ENCODE assay signal across 19 cellular contexts in genomic region chr10:70960783-70961570, GRCh38.
DNase-seq lines count a peak whose midpoint lies in the region; ATAC-seq, FAIRE-seq and TF ChIP-seq lines count a peak whose summit lies in the region.
"Had no signal": no experiment of that assay in that cellular context is flagged by ENCODE, and none has a peak within 500 bp of the region (broad histone marks: within the 10 kb centered on the region; RNA-seq: fewer than 3 reads in every experiment).

No MANE protein-coding gene starts in this region.

- intact Hi-C loops in naive thymus-derived CD4-positive, alpha-beta T cell (cut with micrococcal nuclease), result no loop called here
- intact Hi-C loops in spleen (cut with DNase I; ENCODE audit: low total_unique reads) (no loop called here), thyroid gland (cut with DNase I) (no loop called here)

- peak; percentile 14 for ATAC-seq in naive thymus-derived CD4-positive, alpha-beta T cell
- no peak for ATAC-seq in HG03565 (IDR thresholded peaks at IDR 0.05; ENCODE audit: unreplicated experiment)

- peaks cover 0 to 5% (median 0%) of the 10 kb centered on the region in 5 donors for H3K27me3 Mint-ChIP-seq in naive thymus-derived CD4-positive, alpha-beta T cell
- H3K27me3 Mint-ChIP-seq: CD4-positive, CD25-positive, alpha-beta regulatory T cell had no signal

- no peaks in the 10 kb centered on the region for H3K9me3 ChIP-seq in naive thymus-derived CD4-positive, alpha-beta T cell (ENCODE audit: control insufficient read depth in 2 of 3, low read length in 3 of 3)
- H3K9me3 ChIP-seq in spleen (no peaks in the 10 kb centered on the region), thyroid gland (no peaks in the 10 kb centered on the region)
- H3K9me3 ChIP-seq: BE2C had no signal

- no peak overlapping the region for H3K27ac Mint-ChIP-seq in naive thymus-derived CD4-positive, alpha-beta T cell
- H3K27ac Mint-ChIP-seq: CD4-positive, CD25-positive, alpha-beta regulatory T cell; CD8-positive, alpha-beta memory T cell; H9 had no signal

- DNase-seq in HTR-8/SVneo (ENCODE audit: insufficient read length, low spot score) (no peak), bronchial epithelial cell (ENCODE audit: low read depth) (no peak), spleen (peak; percentile 56), thyroid gland (no peak), hypothalamus (lab: John Stamatoyannopoulos, UW) (no peak)
- no peak for DNase-seq in naive thymus-derived CD4-positive, alpha-beta T cell
- DNase-seq: ACHN; BE2C; C1 segment of cervical spinal cord; CD4-positive, CD25-positive, alpha-beta regulatory T cell; CD8-positive, alpha-beta memory T cell; COR-L47; GOT3; H9 had no signal

- TF ChIP-seq CTCF in bronchial epithelial cell (IDR thresholded peaks at IDR 0.05; ENCODE audit: insufficient read depth, low read length, severe bottlenecking) (no peak), spleen (IDR thresholded peaks at IDR 0.05 in 8 of 11, conservative IDR thresholded peaks at IDR 0.05 in 3 of 11) (no peak), thyroid gland (IDR thresholded peaks at IDR 0.05) (no peak)

- no peak overlapping the region for H3K4me3 Mint-ChIP-seq in naive thymus-derived CD4-positive, alpha-beta T cell
- H3K4me3 Mint-ChIP-seq: CD4-positive, CD25-positive, alpha-beta regulatory T cell; CD8-positive, alpha-beta memory T cell; H9 had no signal

- H3K27me3 ChIP-seq in bronchial epithelial cell (ENCODE audit: control insufficient read depth, insufficient read depth, low read length) (peaks cover 2% of the 10 kb centered on the region), spleen (replicated peaks in 1 of 7) (peaks cover 0 to 47% (median 0%) of the 10 kb centered on the region in 7 donors), thyroid gland (no peaks in the 10 kb centered on the region)
- no peaks in the 10 kb centered on the region for H3K27me3 ChIP-seq in naive thymus-derived CD4-positive, alpha-beta T cell (ENCODE audit: control insufficient read depth in 2 of 2, insufficient read depth in 2 of 2, low read length in 2 of 2)
- H3K27me3 ChIP-seq: BE2C had no signal

- no peaks in the 10 kb centered on the region for H3K4me1 ChIP-seq in naive thymus-derived CD4-positive, alpha-beta T cell (ENCODE audit: control insufficient read depth in 2 of 2, insufficient read depth in 2 of 2, low read length in 2 of 2)
- no peaks in the 10 kb centered on the region for H3K4me1 ChIP-seq in spleen
- H3K4me1 ChIP-seq in thyroid gland, result no peaks in the 10 kb centered on the region
- H3K4me1 ChIP-seq: BE2C had no signal

- no peak overlapping the region for H3K4me3 ChIP-seq in bronchial epithelial cell (ENCODE audit: low read depth, low read length)
- no peak overlapping the region for H3K4me3 ChIP-seq in naive thymus-derived CD4-positive, alpha-beta T cell (ENCODE audit: low read length)
- H3K4me3 ChIP-seq in spleen, result no peak overlapping the region
- H3K4me3 ChIP-seq in thyroid gland (replicated peaks in 1 of 3), result no peak overlapping the region

- no peaks in the 10 kb centered on the region for H3K9me3 Mint-ChIP-seq in naive thymus-derived CD4-positive, alpha-beta T cell
- H3K9me3 Mint-ChIP-seq: CD4-positive, CD25-positive, alpha-beta regulatory T cell; CD8-positive, alpha-beta memory T cell; H9 had no signal

- H3K36me3 ChIP-seq in bronchial epithelial cell (ENCODE audit: control insufficient read depth, insufficient read depth, low read length) (no peaks in the 10 kb centered on the region), spleen (no peaks in the 10 kb centered on the region), thyroid gland (no peaks in the 10 kb centered on the region)
- H3K36me3 ChIP-seq in naive thymus-derived CD4-positive, alpha-beta T cell (ENCODE audit: control insufficient read depth in 2 of 3, insufficient read depth in 3 of 3, low read length in 3 of 3), result no peaks in the 10 kb centered on the region
- H3K36me3 ChIP-seq: BE2C had no signal

- whole genome bisulfite sequencing in spleen, 5 donors, result 77 to 93% (median 83%) methylated on average over 8 to 9 of the region's 9 CpGs
- WGBS in thyroid gland, 2 donors, result 78 to 79% methylated on average over 9 of the region's 9 CpGs

- H3K36me3 Mint-ChIP-seq in naive thymus-derived CD4-positive, alpha-beta T cell, result no peaks in the 10 kb centered on the region
- H3K36me3 Mint-ChIP-seq: CD4-positive, CD25-positive, alpha-beta regulatory T cell; CD8-positive, alpha-beta memory T cell had no signal

- H3K27ac ChIP-seq in naive thymus-derived CD4-positive, alpha-beta T cell (ENCODE audit: low read depth, low read length), result no peak overlapping the region
- H3K27ac ChIP-seq in spleen (no peak overlapping the region), thyroid gland (no peak overlapping the region)
- H3K27ac ChIP-seq: HL-60, KMS-11 had no signal

- TF ChIP-seq POLR2A in spleen (IDR thresholded peaks at IDR 0.05) (no peak), thyroid gland (IDR thresholded peaks at IDR 0.05) (no peak)

- CTCF ChIA-PET in naive thymus-derived CD4-positive, alpha-beta T cell (lab: Charles Lee), result no interaction called here

- POLR2A ChIA-PET in naive thymus-derived CD4-positive, alpha-beta T cell (lab: Charles Lee), result no interaction called here

- H3K4me1 Mint-ChIP-seq in naive thymus-derived CD4-positive, alpha-beta T cell, result no peaks in the 10 kb centered on the region
- H3K4me1 Mint-ChIP-seq: CD4-positive, CD25-positive, alpha-beta regulatory T cell; CD8-positive, alpha-beta memory T cell had no signal

- peak; percentile 98 for FAIRE-seq in HTR-8/SVneo (lab: Jason Lieb, UNC)
- FAIRE-seq in bronchial epithelial cell (lab: Jason Lieb, UNC), result peak; percentile 98
- FAIRE-seq: A204.1, G401.6 had no signal
